10 cellular contexts compared by ENCODE assay signal in genomic region chr12:109875572-109876131, GRCh38. TPM values are rescaled to one million over a fixed set of nuclear protein-coding genes. Genes with fewer than 3 reads are reported as not detected.
DNase-seq lines count a peak whose midpoint lies in the region; ATAC-seq and TF ChIP-seq lines count a peak whose summit lies in the region.
"Had no signal": no experiment of that assay in that cellular context is flagged by ENCODE, and none has a peak within 500 bp of the region (broad histone marks: within the 10 kb centered on the region; RNA-seq: fewer than 3 reads in every experiment).

No MANE protein-coding gene starts in this region.

- intact Hi-C loops in Caco-2 (cut with micrococcal nuclease; ENCODE audit: unreplicated experiment): loop anchor here (1.0 kb wide), 2 partner anchors 10 to 22 kb away; no protein-coding TSS in a partner anchor

- H3K27ac Mint-ChIP-seq in Caco-2 (ENCODE audit: unreplicated experiment): peak overlapping the region; percentile 20
- peak overlapping the region in 2 of 3 donors; percentile 45 to 68 for H3K27ac Mint-ChIP-seq in IgD-negative memory B cell

- POLR2A ChIA-PET in Caco-2 (lab: Charles Lee): no interaction called here

- H3K4me3 Mint-ChIP-seq in Caco-2 (ENCODE audit: unreplicated experiment) (peak overlapping the region; percentile 15), IgD-negative memory B cell (peak overlapping the region in 3 of 4 donors; percentile 69 to 75 (median 73))

- no peaks in the 10 kb centered on the region for H3K27me3 ChIP-seq in Caco-2 (replicated peaks; ENCODE audit: control insufficient read depth, insufficient read depth, low read length)
- no peaks in the 10 kb centered on the region for H3K27me3 ChIP-seq in mucosa of rectum (ENCODE audit: control insufficient read depth in 2 of 2, insufficient read depth in 2 of 2, low read length in 2 of 2)

- H3K4me1 Mint-ChIP-seq in Caco-2 (ENCODE audit: low read depth, unreplicated experiment) (peaks cover 32% of the 10 kb centered on the region), IgD-negative memory B cell (peaks cover 28 to 41% (median 32%) of the 10 kb centered on the region in 3 donors)

- H3K36me3 ChIP-seq in Caco-2 (ENCODE audit: control insufficient read depth, insufficient read depth, low read length) (no peaks in the 10 kb centered on the region), mucosa of rectum (ENCODE audit: control insufficient read depth in 2 of 2, insufficient read depth in 2 of 2, low read length in 2 of 2) (peaks cover 0 to 2% of the 10 kb centered on the region in 2 donors)

- ATAC-seq in HG02678 (IDR thresholded peaks at IDR 0.05; ENCODE audit: unreplicated experiment) (no peak), HG02840 (IDR thresholded peaks at IDR 0.05; ENCODE audit: low FRiP score, unreplicated experiment) (no peak)

- peak overlapping the region; percentile 84 to 90 for H3K27ac ChIP-seq in mucosa of rectum (ENCODE audit: low read depth in 2 of 2, low read length in 2 of 2)

- H3K4me1 ChIP-seq in Caco-2 (peaks cover 30% of the 10 kb centered on the region), mucosa of rectum (ENCODE audit: control insufficient read depth in 2 of 2, insufficient read depth in 2 of 2, low read length in 2 of 2) (peaks cover 58 to 70% of the 10 kb centered on the region in 2 donors)

- H3K27me3 Mint-ChIP-seq in Caco-2 (ENCODE audit: insufficient read depth, unreplicated experiment): no peaks in the 10 kb centered on the region
- no peaks in the 10 kb centered on the region for H3K27me3 Mint-ChIP-seq in IgD-negative memory B cell

- peak overlapping the region; percentile 41 to 51 for H3K9ac ChIP-seq in mucosa of rectum (ENCODE audit: low read depth in 1 of 2, low read length in 2 of 2)

- CTCF ChIA-PET in Caco-2 (lab: Charles Lee): no interaction called here

- H3K9me3 ChIP-seq in Caco-2 (no peaks in the 10 kb centered on the region), mucosa of rectum (ENCODE audit: control insufficient read depth in 2 of 2, low read length in 2 of 2) (no peaks in the 10 kb centered on the region)

- H3K36me3 Mint-ChIP-seq in Caco-2 (ENCODE audit: insufficient read depth, unreplicated experiment): peaks cover 5% of the 10 kb centered on the region
- peaks cover 2% of the 10 kb centered on the region for H3K36me3 Mint-ChIP-seq in IgD-negative memory B cell

- BruUV-seq in Caco-2 (replicated peaks; lab: Mats Ljungman, UMichigan): no TSS peak

- no peaks in the 10 kb centered on the region for H3K9me3 Mint-ChIP-seq in Caco-2 (ENCODE audit: unreplicated experiment)
- H3K9me3 Mint-ChIP-seq in IgD-negative memory B cell: no peaks in the 10 kb centered on the region

- DNase-seq in Caco-2: peak; percentile 65 to 66
- peak; percentile 59 for DNase-seq in SK-N-DZ (ENCODE audit: low spot score)
- no peak for DNase-seq in activated CD8-positive, alpha-beta memory T cell treated with anti-CD3 and anti-CD28 coated beads, Interleukin-2, amount 50 U/mL, for 4 hours
- DNase-seq in GM10266 (ENCODE audit: extremely low spot score): no peak
- DNase-seq: H7, NCI-H1694 treated with DMSO at 0.1 percent for 48 hours had no signal

- no peak overlapping the region for H3K4me3 ChIP-seq in Caco-2 (ENCODE audit: low read depth, low read length)
- peak overlapping the region; percentile 44 to 50 for H3K4me3 ChIP-seq in mucosa of rectum (ENCODE audit: low read length in 2 of 2)

- TF ChIP-seq CTCF in Caco-2 (IDR thresholded peaks at IDR 0.05; ENCODE audit: insufficient read depth in 1 of 2, low read depth in 1 of 2, low read length in 1 of 2, severe bottlenecking in 1 of 2, unreplicated experiment in 1 of 2): no peak
- no peak for TF ChIP-seq CTCF in GM10266 (IDR thresholded peaks at IDR 0.05; ENCODE audit: control insufficient read depth, insufficient read depth, low read depth, missing control alignments)

RNA-seq across cellular contexts. Expression of gene GLTP, which starts 4.7 kb away (rescaled TPM):
- total RNA-seq in Caco-2 (2022): 12.2 and 14.9 TPM in 2 replicates
- polyA plus RNA-seq in IgD-negative memory B cell: 47.8 TPM
- polyA plus RNA-seq in SK-N-DZ (2014; cell fraction: cytosol; rRNA removed): 17.7 and 21.6 TPM in 2 replicates
- 2.6 and 3.6 TPM in 2 replicates for polyA plus RNA-seq in SK-N-DZ (2014; cell fraction: nucleus; rRNA removed)

RNA-seq across cellular contexts. Expression of gene TCHP, which starts 24.4 kb away (rescaled TPM):
- 17.7 and 19.5 TPM in 2 replicates for total RNA-seq in Caco-2 (2022)
- polyA plus RNA-seq in IgD-negative memory B cell: 12.5 TPM
- polyA plus RNA-seq in SK-N-DZ (2014; cell fraction: cytosol; rRNA removed): 18.7 and 22.4 TPM in 2 replicates
- 39.2 and 53.2 TPM in 2 replicates for polyA plus RNA-seq in SK-N-DZ (2014; cell fraction: nucleus; rRNA removed)

RNA-seq across cellular contexts. Expression of gene TRPV4, which starts 42.5 kb away (rescaled TPM):
- not detected in 2 replicates for total RNA-seq in Caco-2 (2022)
- not detected for polyA plus RNA-seq in IgD-negative memory B cell
- not detected in 2 replicates for polyA plus RNA-seq in SK-N-DZ (2014; cell fraction: cytosol; rRNA removed)
- polyA plus RNA-seq in SK-N-DZ (2014; cell fraction: nucleus; rRNA removed): not detected in 2 replicates

Comparison
In these comparisons a context has a peak if more than half of its experiments do, and no peak if none do; other contexts are left out.
1. DNase-seq: peak in Caco-2 (2 of 2) and SK-N-DZ (single experiment); none in activated CD8-positive, alpha-beta memory T cell treated with anti-CD3 and anti-CD28 coated beads, Interleukin-2, amount 50 U/mL, for 4 hours (single experiment) and GM10266 (single experiment).